ENCODE assay signal across 8 cellular contexts in genomic region chr3:53253707-53254106, GRCh38. TPM values are rescaled to one million over a fixed set of nuclear protein-coding genes. Genes with fewer than 3 reads are reported as not detected.
A peak's percentile ranks its signal among the peaks of the same experiment; 100 is the strongest.
DNase-seq lines count a peak whose midpoint lies in the region; TF ChIP-seq lines count a peak whose summit lies in the region.

No MANE protein-coding gene starts in this region.

- in situ Hi-C loops in GM13976 (cut with MboI; ENCODE audit: low sequenced_read_pairs, unreplicated experiment) = no loop called here

- H3K4me3 Mint-ChIP-seq in activated naive CD4-positive, alpha-beta T cell treated with anti-CD3 and anti-CD28 coated beads, Interleukin-2, amount 10 ng/mL, durations not matched to agents 7 days and 5 days = peak overlapping the region; percentile 93
- peak overlapping the region; percentile 91 for H3K4me3 Mint-ChIP-seq in activated T-helper 2 cell treated with anti-CD3 and anti-CD28 coated beads, Interferon-gamma antibody, Interleukin-2, Interleukin-4, amounts not matched to agents 10 μg/mL and 5 μg/mL and 100 μg/mL, durations not matched to agents 14 hours and 24 hours and 36 hours (ENCODE audit: low read depth)
- H3K4me3 Mint-ChIP-seq in immature natural killer cell = peak overlapping the region in 4 of 5 donors; percentile 86 to 90 (median 88)

- peaks cover 10% of the 10 kb centered on the region for H3K36me3 Mint-ChIP-seq in activated naive CD4-positive, alpha-beta T cell treated with anti-CD3 and anti-CD28 coated beads, Interleukin-2, amount 10 ng/mL, durations not matched to agents 7 days and 5 days
- H3K36me3 Mint-ChIP-seq in activated T-helper 2 cell treated with anti-CD3 and anti-CD28 coated beads, Interferon-gamma antibody, Interleukin-2, Interleukin-4, amounts not matched to agents 10 μg/mL and 5 μg/mL and 100 μg/mL, durations not matched to agents 14 hours and 24 hours and 36 hours (ENCODE audit: low read depth) = peaks cover 29% of the 10 kb centered on the region
- no peaks in the 10 kb centered on the region for H3K36me3 Mint-ChIP-seq in immature natural killer cell

- no peaks in the 10 kb centered on the region for H3K9me3 ChIP-seq in thyroid gland

- no peak for DNase-seq in activated naive CD4-positive, alpha-beta T cell treated with anti-CD3 and anti-CD28 coated beads, Interleukin-2, amount 10 ng/mL, durations not matched to agents 7 days and 5 days
- no peak for DNase-seq in activated naive CD4-positive, alpha-beta T cell treated with Interleukin-2 at 50 U/mL for 16 hours
- DNase-seq in activated T-helper 2 cell treated with anti-CD3 and anti-CD28 coated beads, Interferon-gamma antibody, Interleukin-2, Interleukin-4, amounts not matched to agents 10 μg/mL and 5 μg/mL and 100 μg/mL, durations not matched to agents 14 hours and 24 hours and 36 hours (ENCODE audit: low spot score) = no peak
- no peak for DNase-seq in immature natural killer cell
- no peak for DNase-seq in thyroid gland
- DNase-seq in erythroblast (lab: John Stamatoyannopoulos, UW) = no peak
- no peak for DNase-seq in GM13976 (ENCODE audit: low spot score)
- DNase-seq in UCSD-AML1 (lab: John Stamatoyannopoulos, UW; ENCODE audit: unreplicated experiment) = no peak

- intact Hi-C loops in activated T-helper 2 cell treated with anti-CD3 and anti-CD28 coated beads, Interferon-gamma antibody, Interleukin-2, Interleukin-4, amounts not matched to agents 10 μg/mL and 5 μg/mL and 100 μg/mL, durations not matched to agents 14 hours and 24 hours and 36 hours (cut with micrococcal nuclease) = no loop called here
- intact Hi-C loops in thyroid gland (cut with DNase I) = no loop called here

- H3K4me1 ChIP-seq in thyroid gland = peaks cover 48 to 60% of the 10 kb centered on the region in 2 donors

- peak overlapping the region; percentile 12 to 94 (median 47) for H3K4me3 ChIP-seq in thyroid gland (replicated peaks in 1 of 3)

- CTCF ChIA-PET in activated naive CD4-positive, alpha-beta T cell treated with anti-CD3 and anti-CD28 coated beads, Interleukin-2, amount 10 ng/mL, durations not matched to agents 7 days and 5 days (lab: Charles Lee) = interaction anchor here (1.2 kb wide), 1 partner anchor 21 kb away, joined by 4 read pairs; no protein-coding TSS in a partner anchor

- H3K9me3 Mint-ChIP-seq in activated naive CD4-positive, alpha-beta T cell treated with anti-CD3 and anti-CD28 coated beads, Interleukin-2, amount 10 ng/mL, durations not matched to agents 7 days and 5 days = no peaks in the 10 kb centered on the region
- H3K9me3 Mint-ChIP-seq in activated T-helper 2 cell treated with anti-CD3 and anti-CD28 coated beads, Interferon-gamma antibody, Interleukin-2, Interleukin-4, amounts not matched to agents 10 μg/mL and 5 μg/mL and 100 μg/mL, durations not matched to agents 14 hours and 24 hours and 36 hours = no peaks in the 10 kb centered on the region
- H3K9me3 Mint-ChIP-seq in immature natural killer cell = no peaks in the 10 kb centered on the region

- peaks cover 60% of the 10 kb centered on the region for H3K4me1 Mint-ChIP-seq in activated naive CD4-positive, alpha-beta T cell treated with anti-CD3 and anti-CD28 coated beads, Interleukin-2, amount 10 ng/mL, durations not matched to agents 7 days and 5 days
- H3K4me1 Mint-ChIP-seq in activated T-helper 2 cell treated with anti-CD3 and anti-CD28 coated beads, Interferon-gamma antibody, Interleukin-2, Interleukin-4, amounts not matched to agents 10 μg/mL and 5 μg/mL and 100 μg/mL, durations not matched to agents 14 hours and 24 hours and 36 hours (ENCODE audit: low read depth) = peaks cover 36% of the 10 kb centered on the region
- peaks cover 40 to 43% of the 10 kb centered on the region in 2 donors for H3K4me1 Mint-ChIP-seq in immature natural killer cell

- H3K27me3 Mint-ChIP-seq in activated naive CD4-positive, alpha-beta T cell treated with anti-CD3 and anti-CD28 coated beads, Interleukin-2, amount 10 ng/mL, durations not matched to agents 7 days and 5 days = peaks cover 13% of the 10 kb centered on the region
- H3K27me3 Mint-ChIP-seq in activated T-helper 2 cell treated with anti-CD3 and anti-CD28 coated beads, Interferon-gamma antibody, Interleukin-2, Interleukin-4, amounts not matched to agents 10 μg/mL and 5 μg/mL and 100 μg/mL, durations not matched to agents 14 hours and 24 hours and 36 hours (ENCODE audit: low read depth) = no peaks in the 10 kb centered on the region
- H3K27me3 Mint-ChIP-seq in immature natural killer cell (ENCODE audit: low read depth in 3 of 3) = peaks cover 0 to 3% (median 1%) of the 10 kb centered on the region in 3 donors

- peak overlapping the region; percentile 65 for H3K27ac Mint-ChIP-seq in activated naive CD4-positive, alpha-beta T cell treated with anti-CD3 and anti-CD28 coated beads, Interleukin-2, amount 10 ng/mL, durations not matched to agents 7 days and 5 days
- H3K27ac Mint-ChIP-seq in activated T-helper 2 cell treated with anti-CD3 and anti-CD28 coated beads, Interferon-gamma antibody, Interleukin-2, Interleukin-4, amounts not matched to agents 10 μg/mL and 5 μg/mL and 100 μg/mL, durations not matched to agents 14 hours and 24 hours and 36 hours = no peak overlapping the region
- peak overlapping the region in 1 of 6 donors; percentile 42 for H3K27ac Mint-ChIP-seq in immature natural killer cell

- TF ChIP-seq CTCF in thyroid gland (IDR thresholded peaks at IDR 0.05) = no peak
- TF ChIP-seq CTCF in GM13976 (IDR thresholded peaks at IDR 0.05; ENCODE audit: borderline replicate concordance, control extremely low read depth, extremely low read depth, insufficient read depth, missing control alignments) = no peak

- WGBS in thyroid gland, 2 donors = 65 to 76% methylated on average over 3 to 4 of the region's 4 CpGs

- H3K27ac ChIP-seq in thyroid gland = peak overlapping the region; percentile 83 to 95 (median 88)

- H3K36me3 ChIP-seq in thyroid gland = no peaks in the 10 kb centered on the region

- no peak for TF ChIP-seq POLR2A in thyroid gland (IDR thresholded peaks at IDR 0.05)
- no peak for TF ChIP-seq POLR2A in erythroblast (IDR thresholded peaks at IDR 0.05; ENCODE audit: low read length)

- no peaks in the 10 kb centered on the region for H3K27me3 ChIP-seq in thyroid gland

RNA-seq across cellular contexts. Expression of gene TKT, which starts 2.1 kb away (rescaled TPM):
- total RNA-seq in activated T-helper 2 cell treated with anti-CD3 and anti-CD28 coated beads, Interferon-gamma antibody, Interleukin-2, Interleukin-4, amounts not matched to agents 10 μg/mL and 5 μg/mL and 100 μg/mL, durations not matched to agents 14 hours and 24 hours and 36 hours = 363 and 374 TPM in 2 replicates
- polyA plus RNA-seq in immature natural killer cell = 10 to 100 TPM; 52.6 to 75.2 (median 69.3) TPM
- 100 to 1,000 TPM; 468 to 962 (median 800) TPM for total RNA-seq in thyroid gland
